19 cellular contexts compared by ENCODE assay signal in the genomic region with DNA sequence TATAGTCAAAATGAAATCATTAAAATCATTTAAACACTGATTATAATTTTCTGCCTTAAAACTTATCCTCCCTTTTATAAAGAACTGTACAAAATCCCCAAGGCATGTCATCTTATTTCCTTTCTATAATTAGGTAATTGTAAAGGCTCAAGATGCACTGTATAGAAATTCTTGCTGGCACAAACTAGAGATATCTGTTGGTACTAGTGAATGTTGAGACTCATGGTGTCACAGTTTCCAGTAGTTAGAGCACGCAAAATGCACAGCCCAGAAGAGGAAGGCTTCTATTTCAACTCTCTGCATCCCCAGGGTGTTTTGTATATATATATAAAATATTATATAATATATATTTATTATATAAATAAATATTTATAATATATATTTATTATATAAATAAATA. TPM values are rescaled to one million over a fixed set of nuclear protein-coding genes. Genes with fewer than 3 reads are reported as not detected.
"Had no signal": no experiment of that assay in that cellular context is flagged by ENCODE, and none has a peak within 500 bp of the region (broad histone marks: within the 10 kb centered on the region; RNA-seq: fewer than 3 reads in every experiment).

No MANE protein-coding gene starts in this region.

- H3K27me3 ChIP-seq: gastroesophageal sphincter, heart right ventricle, right atrium auricular region, suprapubic skin had no signal

- DNase-seq: activated CD4-positive, alpha-beta T cell treated with anti-CD3 and anti-CD28 coated beads for 48 hours; activated CD8-positive, alpha-beta memory T cell treated with anti-CD3 and anti-CD28 coated beads for 24 hours; activated naive CD4-positive, alpha-beta T cell treated with anti-CD3 and anti-CD28 coated beads, Interleukin-2, amount 10 ng/mL, durations not matched to agents 7 days and 5 days; dermis blood vessel endothelial cell; effector memory CD8-positive, alpha-beta T cell; heart right ventricle; lower lobe of right lung; stimulated activated CD4-positive, alpha-beta T cell treated with anti-CD3 and anti-CD28 coated beads, Interleukin-15, amount 100 ng/mL, for 24 hours; stimulated activated CD4-positive, alpha-beta T cell treated with anti-CD3 and anti-CD28 coated beads, Interleukin-4, amount 100 ng/mL, for 1 hour; stimulated activated naive CD4-positive, alpha-beta T cell treated with Interleukin-2 at 50 U/mL for 16 hours; trophoblast cell had no signal

- FAIRE-seq: astrocyte had no signal

- H3K4me3 ChIP-seq: gastroesophageal sphincter, heart right ventricle, lower lobe of right lung, right atrium auricular region, skin epidermis, suprapubic skin had no signal

- H3K27ac ChIP-seq: gastroesophageal sphincter, heart right ventricle, lower lobe of right lung, right atrium auricular region, skin epidermis, suprapubic skin had no signal

- H3K4me1 ChIP-seq: gastroesophageal sphincter, heart right ventricle, lower lobe of right lung, right atrium auricular region, suprapubic skin had no signal

- H3K9me3 ChIP-seq: gastroesophageal sphincter, heart right ventricle, lower lobe of right lung, right atrium auricular region, suprapubic skin had no signal

- ATAC-seq: effector memory CD8-positive, alpha-beta T cell; gastroesophageal sphincter; heart right ventricle; lower lobe of right lung; WTC11 had no signal

- H3K36me3 ChIP-seq: gastroesophageal sphincter, right atrium auricular region, suprapubic skin had no signal

RNA-seq across cellular contexts. Expression of a gene that starts 49.3 kb away (rescaled TPM):
- total RNA-seq: astrocyte, chondrocyte, progenitor cell of endocrine pancreas, WTC11 had no signal
